ENCODE assay signal across 1 cellular context in the genomic region with DNA sequence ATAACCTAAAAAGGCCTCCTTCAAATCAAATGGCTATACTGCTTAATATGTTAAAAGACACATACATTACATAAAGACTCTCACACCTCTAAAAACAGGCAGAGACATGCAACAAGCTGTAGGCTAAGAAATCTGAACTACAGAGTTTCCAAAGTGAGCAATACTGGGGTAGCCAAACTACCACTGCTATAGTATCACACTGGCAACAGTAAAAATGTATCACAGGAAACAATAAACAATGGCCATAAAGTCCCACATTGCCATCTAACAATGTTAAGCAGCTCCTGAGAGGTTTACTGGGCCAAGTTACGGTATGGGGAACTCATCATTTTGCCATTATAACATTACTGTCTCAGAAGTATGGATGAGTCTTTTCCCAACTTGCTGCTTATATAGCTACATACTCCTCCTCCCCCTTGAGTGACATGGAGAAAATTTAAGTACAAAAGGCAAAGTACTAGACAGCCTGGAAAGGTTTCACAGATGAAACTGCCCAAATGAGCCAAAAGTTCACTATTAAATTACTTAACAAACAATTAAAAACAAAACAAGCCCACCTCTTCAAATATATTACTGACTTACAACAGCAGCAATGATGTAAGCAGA.
TF ChIP-seq lines count a peak whose summit lies in the region.

No MANE protein-coding gene starts in this region.

TF ChIP-seq in GM23338, 12 proteins besides CTCF, POLR2A, EP300 and RAD21 (continued from another document):
- TF ChIP-seq EZH2phosphoT487 (IDR thresholded peaks at IDR 0.05; ENCODE audit: unreplicated experiment) (no peak), EZH2 (IDR thresholded peaks at IDR 0.05; ENCODE audit: low read depth, unreplicated experiment) (no peak), ZNF331 (CRISPR knock-in tag; IDR thresholded peaks at IDR 0.05; ENCODE audit: low read depth) (no peak)
TF ChIP-seq in GM23338: peak in this region for 0.
